In the genomic region with DNA sequence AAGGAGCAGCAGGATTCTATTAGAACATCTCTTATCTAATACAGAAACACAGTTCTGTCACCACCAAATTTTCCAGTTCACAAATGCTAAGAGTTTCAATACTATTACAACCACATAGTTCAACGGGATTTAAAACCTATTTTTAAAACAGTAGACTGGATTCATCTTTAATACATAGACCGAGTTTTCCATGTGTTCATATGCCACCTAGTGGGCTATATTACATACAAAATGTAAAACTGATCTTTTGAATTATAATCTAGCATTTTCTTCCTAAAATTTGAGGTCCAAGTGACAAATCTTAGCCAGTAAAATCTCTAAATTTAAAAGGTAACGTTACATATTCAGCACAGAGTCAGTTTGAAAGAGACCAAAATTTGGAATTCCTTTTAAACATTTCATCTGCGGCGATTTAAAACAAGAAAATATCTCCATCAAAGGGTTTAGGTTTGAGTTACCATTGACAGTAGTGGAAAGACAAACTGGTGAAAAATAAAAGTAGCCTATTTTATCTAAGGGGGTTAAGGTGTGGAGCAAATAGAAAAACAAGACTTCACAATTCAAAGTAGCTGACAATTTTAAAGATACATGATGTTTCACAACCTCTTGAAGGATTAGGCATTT, we compare ENCODE assay signal across 9 cellular contexts.
DNase-seq lines count a peak whose midpoint lies in the region; ATAC-seq, FAIRE-seq and TF ChIP-seq lines count a peak whose summit lies in the region.
"Had no signal": no experiment of that assay in that cellular context is flagged by ENCODE, and none has a peak within 500 bp of the region (broad histone marks: within the 10 kb centered on the region; RNA-seq: fewer than 3 reads in every experiment).

No MANE protein-coding gene starts in this region.

- no peaks in the 10 kb centered on the region for H3K9me3 Mint-ChIP-seq in activated CD4-positive, alpha-beta T cell treated with anti-CD3 and anti-CD28 coated beads, Interleukin-2, amount 10 ng/mL, durations not matched to agents 7 days and 5 days
- H3K9me3 Mint-ChIP-seq: T-helper 1 cell treated with Interleukin-12 subunit alpha and Interleukin-12 subunit beta and Interleukin-4 antibody, amounts not matched to agents 30 μg/mL and 1 μg/mL, for 36 hours had no signal

- H3K4me3 Mint-ChIP-seq in activated CD4-positive, alpha-beta T cell treated with anti-CD3 and anti-CD28 coated beads, Interleukin-2, amount 10 ng/mL, durations not matched to agents 7 days and 5 days: no peak overlapping the region
- H3K4me3 Mint-ChIP-seq: T-helper 1 cell treated with Interleukin-12 subunit alpha and Interleukin-12 subunit beta and Interleukin-4 antibody, amounts not matched to agents 30 μg/mL and 1 μg/mL, for 36 hours had no signal

- H3K4me1 Mint-ChIP-seq in activated CD4-positive, alpha-beta T cell treated with anti-CD3 and anti-CD28 coated beads, Interleukin-2, amount 10 ng/mL, durations not matched to agents 7 days and 5 days: no peaks in the 10 kb centered on the region

- no peaks in the 10 kb centered on the region for H3K9me3 ChIP-seq in HepG2 (ENCODE audit: low read length)
- no peaks in the 10 kb centered on the region for H3K9me3 ChIP-seq in spleen

- H3K36me3 ChIP-seq in HepG2 (replicated peaks in 1 of 2; ENCODE audit: control insufficient read depth in 1 of 2, insufficient read depth in 2 of 2, low read length in 2 of 2) (no peaks in the 10 kb centered on the region), spleen (no peaks in the 10 kb centered on the region)

- intact Hi-C loops in HepG2 (cut with micrococcal nuclease; ENCODE audit: unreplicated experiment): no loop called here
- intact Hi-C loops in spleen (cut with DNase I; ENCODE audit: low total_unique reads): loop anchor here (10.0 kb wide), 1 partner anchor 511 kb away; no protein-coding TSS in a partner anchor
- intact Hi-C loops in head of caudate nucleus (cut with DNase I): loop anchor here (10.0 kb wide), 1 partner anchor 511 kb away; no protein-coding TSS in a partner anchor

- no peak overlapping the region for H3K4me2 ChIP-seq in HepG2 (ENCODE audit: low read depth, low read length)

- 19% methylated on average over 5 of the region's 5 CpGs for WGBS in HepG2 (ENCODE audit: low lambda C conversion rate)
- 48 to 55% (median 52%) methylated on average over 5 of the region's 5 CpGs for WGBS in spleen, 5 donors

- H3K27me3 ChIP-seq in HepG2 (ENCODE audit: control insufficient read depth in 1 of 2, insufficient read depth in 2 of 2, low read length in 2 of 2): no peaks in the 10 kb centered on the region
- H3K27me3 ChIP-seq in spleen (replicated peaks in 1 of 7): no peaks in the 10 kb centered on the region

- H3K27ac ChIP-seq in HepG2 (ENCODE audit: extremely low read length, insufficient read depth, low read length): no peak overlapping the region
- H3K27ac ChIP-seq in spleen: no peak overlapping the region

- ATAC-seq in HepG2 (no peak), HG03571 (IDR thresholded peaks at IDR 0.05; ENCODE audit: unreplicated experiment) (no peak)

- H3K4me3 ChIP-seq in astrocyte of the cerebellum (ENCODE audit: low read depth, low read length): no peak overlapping the region
- no peak overlapping the region for H3K4me3 ChIP-seq in HepG2 (replicated peaks in 1 of 3; ENCODE audit: insufficient read depth in 1 of 3, low read depth in 2 of 3, low read length in 3 of 3)
- H3K4me3 ChIP-seq in spleen: no peak overlapping the region

- H2AFZ ChIP-seq in HepG2 (ENCODE audit: low read length): no peak overlapping the region

- in situ Hi-C loops in KBM-7 (cut with MboI; ENCODE audit: low pct_unique_long_range_greater_than_20kb, low sequenced_read_pairs): no loop called here
- in situ Hi-C loops in astrocyte of the cerebellum (cut with HindIII; ENCODE audit: low sequenced_read_pairs): no loop called here
- in situ Hi-C loops in HepG2 (cut with HindIII; ENCODE audit: extremely low pct_ligation_motif_present, low pct_unique_long_range_greater_than_20kb): loop anchor here (10.0 kb wide), 1 partner anchor 501 kb away; no protein-coding TSS in a partner anchor

- H3K36me3 Mint-ChIP-seq in activated CD4-positive, alpha-beta T cell treated with anti-CD3 and anti-CD28 coated beads, Interleukin-2, amount 10 ng/mL, durations not matched to agents 7 days and 5 days (ENCODE audit: low read depth): no peaks in the 10 kb centered on the region

- H3K27ac Mint-ChIP-seq in activated CD4-positive, alpha-beta T cell treated with anti-CD3 and anti-CD28 coated beads, Interleukin-2, amount 10 ng/mL, durations not matched to agents 7 days and 5 days: no peak overlapping the region
- H3K27ac Mint-ChIP-seq: T-helper 1 cell treated with Interleukin-12 subunit alpha and Interleukin-12 subunit beta and Interleukin-4 antibody, amounts not matched to agents 30 μg/mL and 1 μg/mL, for 36 hours had no signal

- CTCF ChIA-PET in HepG2 (lab: Yijun Ruan, JAX; ENCODE audit: low intra/inter-chr PET ratio, low total read pairs): interaction anchor here (3.0 kb wide), 1 partner anchor 509 kb away, joined by 12 read pairs; no protein-coding TSS in a partner anchor
- CTCF ChIA-PET in activated CD4-positive, alpha-beta T cell treated with anti-CD3 and anti-CD28 coated beads, Interleukin-2, amount 10 ng/mL, durations not matched to agents 7 days and 5 days (lab: Charles Lee): no interaction called here

- FAIRE-seq in HepG2 (lab: Jason Lieb, UNC): no peak

- H4K20me1 ChIP-seq in HepG2 (ENCODE audit: insufficient read depth, low read length): no peaks in the 10 kb centered on the region

- TF ChIP-seq CTCF in astrocyte of the cerebellum (IDR thresholded peaks at IDR 0.05; ENCODE audit: low read depth, low read length, missing control alignments): no peak
- TF ChIP-seq CTCF in HepG2 (CRISPR knock-in tag; IDR thresholded peaks at IDR 0.05): peak; percentile 23
- TF ChIP-seq CTCF in spleen (IDR thresholded peaks at IDR 0.05 in 8 of 11, conservative IDR thresholded peaks at IDR 0.05 in 3 of 11): peak in 4 of 11 experiments; percentile 15 to 36 (median 29)

- no peak overlapping the region for H3K9ac ChIP-seq in HepG2 (ENCODE audit: insufficient read depth, low read depth, low read length)

- POLR2A ChIA-PET in HepG2 (lab: Yijun Ruan, JAX): no interaction called here
- POLR2A ChIA-PET in activated CD4-positive, alpha-beta T cell treated with anti-CD3 and anti-CD28 coated beads, Interleukin-2, amount 10 ng/mL, durations not matched to agents 7 days and 5 days (lab: Charles Lee): no interaction called here

- no peak for TF ChIP-seq POLR2A in HepG2 (IDR thresholded peaks at IDR 0.05; ENCODE audit: insufficient read depth in 1 of 2, low read depth in 2 of 2, low read length in 2 of 2)
- TF ChIP-seq POLR2A in spleen (IDR thresholded peaks at IDR 0.05): no peak

- no peak for TF ChIP-seq RAD21 in HepG2 (CRISPR knock-in tag; IDR thresholded peaks at IDR 0.05)

- no peaks in the 10 kb centered on the region for H3K27me3 Mint-ChIP-seq in activated CD4-positive, alpha-beta T cell treated with anti-CD3 and anti-CD28 coated beads, Interleukin-2, amount 10 ng/mL, durations not matched to agents 7 days and 5 days

- DNase-seq in AG20443 (ENCODE audit: low spot score) (peak; percentile 14), KBM-7 (peak; percentile 12), astrocyte of the cerebellum (ENCODE audit: low read depth) (peak; percentile 5), HepG2 (ENCODE audit: low spot score) (peak; percentile 2), spleen (no peak), head of caudate nucleus (no peak)
- no peak for DNase-seq in activated CD4-positive, alpha-beta T cell treated with anti-CD3 and anti-CD28 coated beads, Interleukin-2, amount 10 ng/mL, durations not matched to agents 7 days and 5 days

- no TSS peak for BruUV-seq in HepG2 (replicated peaks; lab: Mats Ljungman, UMichigan)

- H3K4me1 ChIP-seq in HepG2 (ENCODE audit: insufficient read depth, low read length): no peaks in the 10 kb centered on the region
- no peaks in the 10 kb centered on the region for H3K4me1 ChIP-seq in spleen

- H3K79me2 ChIP-seq in HepG2 (ENCODE audit: insufficient read depth, low read length): no peaks in the 10 kb centered on the region

- no peak for TF ChIP-seq EP300 in HepG2 (IDR thresholded peaks at IDR 0.05; ENCODE audit: low read depth in 2 of 2, low read length in 2 of 2)
- no peak for TF ChIP-seq EP300 in HepG2 (CRISPR knock-in tag; IDR thresholded peaks at IDR 0.05; ENCODE audit: borderline replicate concordance)

TF ChIP-seq in HepG2, 621 proteins besides CTCF, POLR2A, EP300 and RAD21:
- TF ChIP-seq, protein P1, sequence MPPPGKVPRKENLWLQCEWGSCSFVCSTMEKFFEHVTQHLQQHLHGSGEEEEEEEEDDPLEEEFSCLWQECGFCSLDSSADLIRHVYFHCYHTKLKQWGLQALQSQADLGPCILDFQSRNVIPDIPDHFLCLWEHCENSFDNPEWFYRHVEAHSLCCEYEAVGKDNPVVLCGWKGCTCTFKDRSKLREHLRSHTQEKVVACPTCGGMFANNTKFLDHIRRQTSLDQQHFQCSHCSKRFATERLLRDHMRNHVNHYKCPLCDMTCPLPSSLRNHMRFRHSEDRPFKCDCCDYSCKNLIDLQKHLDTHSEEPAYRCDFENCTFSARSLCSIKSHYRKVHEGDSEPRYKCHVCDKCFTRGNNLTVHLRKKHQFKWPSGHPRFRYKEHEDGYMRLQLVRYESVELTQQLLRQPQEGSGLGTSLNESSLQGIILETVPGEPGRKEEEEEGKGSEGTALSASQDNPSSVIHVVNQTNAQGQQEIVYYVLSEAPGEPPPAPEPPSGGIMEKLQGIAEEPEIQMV (CRISPR knock-in tag; IDR thresholded peaks at IDR 0.05; ENCODE audit: low read depth): no peak
- TF ChIP-seq STAG1 (CRISPR knock-in tag; IDR thresholded peaks at IDR 0.05): peak; percentile 47; the same call in 1 of the 2 replicates
- TF ChIP-seq SP5 (CRISPR knock-in tag; IDR thresholded peaks at IDR 0.05; ENCODE audit: borderline replicate concordance, low read depth): no peak
- no peak for TF ChIP-seq NFRKB (IDR thresholded peaks at IDR 0.05)
TF ChIP-seq in HepG2: peak in this region for 1.

Comparison
In these comparisons a context has a peak if more than half of its experiments do, and no peak if none do; other contexts are left out.
1. DNase-seq: peak in AG20443 (single experiment), KBM-7 (single experiment), astrocyte of the cerebellum (single experiment) and HepG2 (single experiment); none in spleen (single experiment), head of caudate nucleus (0 of 42) and activated CD4-positive, alpha-beta T cell treated with anti-CD3 and anti-CD28 coated beads, Interleukin-2, amount 10 ng/mL, durations not matched to agents 7 days and 5 days (single experiment).